In genomic region chr16:69339289-69340094, GRCh38 we compare ENCODE assay signal across 8 cellular contexts. TPM values are rescaled to one million over a fixed set of nuclear protein-coding genes. Genes with fewer than 3 reads are reported as not detected.
DNase-seq lines count a peak whose midpoint lies in the region; ATAC-seq and TF ChIP-seq lines count a peak whose summit lies in the region.

Gene COG8 (minus strand): TSS chr16:69339564. CDS start chr16:69339552, 12 bp downstream.
Gene NIP7 (plus strand): TSS chr16:69339772. CDS start chr16:69339830, 58 bp downstream.

- no peaks in the 10 kb centered on the region for H3K27me3 ChIP-seq in hepatocyte

- DNase-seq in NCI-H2081 (lab: John Stamatoyannopoulos, UW) (peak; percentile 93 to 97), T1000 (lab: John Stamatoyannopoulos, UW) (peak; percentile 89), astrocyte of the hippocampus (ENCODE audit: low read depth, low spot score) (peak; percentile 99), hepatocyte (ENCODE audit: low spot score) (peak; percentile 98), renal cortical epithelial cell (ENCODE audit: low read depth) (peak; percentile 97), cortex of kidney (lab: John Stamatoyannopoulos, UW) (no peak)

- H3K79me2 ChIP-seq in hepatocyte, result peaks cover 59% of the 10 kb centered on the region

- peak within 1 kb of the TSS; percentile 91 for H2AFZ ChIP-seq in hepatocyte

- peak within 1 kb of the TSS; percentile 88 for H3K4me3 ChIP-seq in hepatocyte

- TF ChIP-seq CTCF in hepatocyte (IDR thresholded peaks at IDR 0.05; ENCODE audit: poor library complexity), result peak; percentile 71

- H3K27ac ChIP-seq in hepatocyte, result peak within 1 kb of the TSS; percentile 90

- no peaks in the 10 kb centered on the region for H3K36me3 ChIP-seq in hepatocyte (replicated peaks; ENCODE audit: insufficient read depth, low read depth)

- H3K9me2 ChIP-seq in hepatocyte (replicated peaks; ENCODE audit: insufficient read depth), result no peaks in the 10 kb centered on the region

- H3K4me2 ChIP-seq in hepatocyte, result peak within 1 kb of the TSS; percentile 98

- peaks cover 19% of the 10 kb centered on the region for H3K4me1 ChIP-seq in hepatocyte (ENCODE audit: insufficient read depth)

- ATAC-seq in GM18508 (IDR thresholded peaks at IDR 0.05; ENCODE audit: insufficient read depth, unreplicated experiment) (peak; percentile 73), HG03025 (IDR thresholded peaks at IDR 0.05; ENCODE audit: low FRiP score, unreplicated experiment) (peak; percentile 89)

- no peaks in the 10 kb centered on the region for H3K9me3 ChIP-seq in hepatocyte (ENCODE audit: low read depth)

- WGBS in hepatocyte (ENCODE audit: low lambda C conversion rate, missing lambda C conversion rate), result under 1% methylated on average over 74 of the region's 77 CpGs

- no peaks in the 10 kb centered on the region for H4K20me1 ChIP-seq in hepatocyte (ENCODE audit: insufficient read depth, poor library complexity, severe bottlenecking)

RNA-seq across cellular contexts. Expression of gene COG8, which starts in this region (rescaled TPM):
- total RNA-seq in hepatocyte, result 41.5 and 47.2 TPM in 2 replicates
- 30.2 and 34.6 TPM in 2 replicates for polyA plus RNA-seq in hepatocyte
- 35.3 and 56.6 TPM in 2 replicates for total RNA-seq in renal cortical epithelial cell

RNA-seq across cellular contexts. Expression of gene NIP7, which starts in this region (rescaled TPM):
- total RNA-seq in hepatocyte (19.5 and 20.9 TPM in 2 replicates), renal cortical epithelial cell (21.7 and 33.2 TPM in 2 replicates)
- polyA plus RNA-seq in hepatocyte, result 20.9 and 23.5 TPM in 2 replicates
